ENCODE assay signal across 7 cellular contexts in genomic region chr10:24901686-24902399, GRCh38. TPM values are rescaled to one million over a fixed set of nuclear protein-coding genes. Genes with fewer than 3 reads are reported as not detected.
DNase-seq lines count a peak whose midpoint lies in the region; ATAC-seq, FAIRE-seq and TF ChIP-seq lines count a peak whose summit lies in the region.

No MANE protein-coding gene starts in this region.

- H3K27me3 Mint-ChIP-seq in IgD-negative memory B cell (no peaks in the 10 kb centered on the region), astrocyte (ENCODE audit: low read depth, unreplicated experiment) (no peaks in the 10 kb centered on the region)

- peak overlapping the region; percentile 49 for H3K27ac ChIP-seq in astrocyte (ENCODE audit: low read depth, low read length)
- no peak overlapping the region for H3K27ac ChIP-seq in upper lobe of right lung

- intact Hi-C loops in upper lobe of right lung (cut with DNase I): no loop called here

- H3K4me3 ChIP-seq in astrocyte (ENCODE audit: insufficient read depth, low read depth, low read length) (peak overlapping the region; percentile 6), upper lobe of right lung (no peak overlapping the region)

- H3K27me3 ChIP-seq in astrocyte (ENCODE audit: insufficient read depth, low read length) (no peaks in the 10 kb centered on the region), upper lobe of right lung (no peaks in the 10 kb centered on the region)

- H3K9me3 Mint-ChIP-seq in IgD-negative memory B cell (no peaks in the 10 kb centered on the region), astrocyte (ENCODE audit: unreplicated experiment) (peaks cover 2% of the 10 kb centered on the region)

- peak; percentile 86 for DNase-seq in GM04504 (ENCODE audit: low read depth)
- peak; percentile 98 for DNase-seq in astrocyte (ENCODE audit: low read depth)
- DNase-seq in kidney glomerular epithelial cell (lab: John Stamatoyannopoulos, UW): peak; percentile 99
- no peak for DNase-seq in upper lobe of right lung
- no peak for DNase-seq in NCI-H510A treated with DMSO at 0.1 percent for 48 hours (lab: John Stamatoyannopoulos, UW)

- H3K36me3 ChIP-seq in astrocyte (ENCODE audit: insufficient read depth, low read length): no peaks in the 10 kb centered on the region
- H3K36me3 ChIP-seq in upper lobe of right lung: no peaks in the 10 kb centered on the region

- H3K4me1 Mint-ChIP-seq in IgD-negative memory B cell: peaks cover 24 to 39% (median 33%) of the 10 kb centered on the region in 3 donors
- H3K4me1 Mint-ChIP-seq in astrocyte (ENCODE audit: low read depth, unreplicated experiment): peaks cover 30% of the 10 kb centered on the region

- no peak overlapping the region for H3K9ac ChIP-seq in astrocyte (ENCODE audit: low read length)

- H3K27ac Mint-ChIP-seq in IgD-negative memory B cell: peak overlapping the region; percentile 70 to 88 (median 87)
- peak overlapping the region; percentile 67 for H3K27ac Mint-ChIP-seq in astrocyte (ENCODE audit: unreplicated experiment)

- no peaks in the 10 kb centered on the region for H3K79me2 ChIP-seq in astrocyte (ENCODE audit: insufficient read depth, low read length)

- peaks cover 26% of the 10 kb centered on the region for H3K4me1 ChIP-seq in astrocyte (ENCODE audit: insufficient read depth, low read length)
- H3K4me1 ChIP-seq in upper lobe of right lung: peaks cover 20% of the 10 kb centered on the region

- ATAC-seq in GM21423 (IDR thresholded peaks at IDR 0.05; ENCODE audit: unreplicated experiment): peak; percentile 45
- ATAC-seq in upper lobe of right lung: peak; percentile 67

- no peak overlapping the region for H2AFZ ChIP-seq in astrocyte (ENCODE audit: low read depth, low read length)

- H4K20me1 ChIP-seq in astrocyte (ENCODE audit: insufficient read depth, low read length): no peaks in the 10 kb centered on the region

- H3K9me3 ChIP-seq in astrocyte (ENCODE audit: insufficient read depth, low read depth, low read length): no peaks in the 10 kb centered on the region
- H3K9me3 ChIP-seq in upper lobe of right lung: no peaks in the 10 kb centered on the region

- H3K4me2 ChIP-seq in astrocyte (ENCODE audit: low read length): peak overlapping the region; percentile 73

- TF ChIP-seq CTCF in astrocyte (IDR thresholded peaks at IDR 0.05; ENCODE audit: insufficient read depth, low read depth, low read length) (no peak), upper lobe of right lung (IDR thresholded peaks at IDR 0.05) (no peak)

- H3K4me3 Mint-ChIP-seq in IgD-negative memory B cell: peak overlapping the region; percentile 36 to 74 (median 58)
- H3K4me3 Mint-ChIP-seq in astrocyte (ENCODE audit: unreplicated experiment): peak overlapping the region; percentile 43

- FAIRE-seq in astrocyte (lab: Jason Lieb, UNC): peak; percentile 92

- H3K36me3 Mint-ChIP-seq in IgD-negative memory B cell (peaks cover 3% of the 10 kb centered on the region), astrocyte (ENCODE audit: low read depth, unreplicated experiment) (peaks cover 3% of the 10 kb centered on the region)

RNA-seq across cellular contexts. Expression of gene PRTFDC1, which starts 50.6 kb away (rescaled TPM):
- not detected for polyA plus RNA-seq in IgD-negative memory B cell
- total RNA-seq in astrocyte (9.1 and 10.6 TPM in 2 replicates), upper lobe of right lung (2.7 TPM)

Comparison
In these comparisons a context has a peak if more than half of its experiments do, and no peak if none do; other contexts are left out.
1. DNase-seq: peak in GM04504 (single experiment), astrocyte (single experiment) and kidney glomerular epithelial cell (single experiment); none in upper lobe of right lung (single experiment) and NCI-H510A treated with DMSO at 0.1 percent for 48 hours (single experiment).